ENCODE assay signal across 19 cellular contexts in genomic region chr2:47169784-47170183, GRCh38. TPM values are rescaled to one million over a fixed set of nuclear protein-coding genes. Genes with fewer than 3 reads are reported as not detected.
DNase-seq lines count a peak whose midpoint lies in the region; ATAC-seq, FAIRE-seq and TF ChIP-seq lines count a peak whose summit lies in the region.
"Had no signal": no experiment of that assay in that cellular context is flagged by ENCODE, and none has a peak within 500 bp of the region (broad histone marks: within the 10 kb centered on the region; RNA-seq: fewer than 3 reads in every experiment).

No MANE protein-coding gene starts in this region.

- H3K9me3 ChIP-seq in HEK293 (ENCODE audit: control insufficient read depth, insufficient read depth, low read depth, low read length) (no peaks in the 10 kb centered on the region), endothelial cell of umbilical vein (replicated peaks; ENCODE audit: control insufficient read depth, insufficient read depth, low read length) (no peaks in the 10 kb centered on the region), osteoblast (ENCODE audit: low read depth, low read length) (no peaks in the 10 kb centered on the region)
- H3K9me3 ChIP-seq: lower lobe of right lung had no signal

- H3K36me3 Mint-ChIP-seq in CD14-positive monocyte, result peaks cover 47 to 58% of the 10 kb centered on the region in 2 donors

- ATAC-seq in HG03521 (IDR thresholded peaks at IDR 0.05; ENCODE audit: unreplicated experiment), result no peak
- ATAC-seq: HepG2, lower lobe of right lung had no signal

- H2AFZ ChIP-seq in endothelial cell of umbilical vein (ENCODE audit: low read depth, low read length) (no peak overlapping the region), osteoblast (ENCODE audit: low read length) (no peak overlapping the region)

- no peaks in the 10 kb centered on the region for H3K9me3 Mint-ChIP-seq in CD14-positive monocyte
- H3K9me3 Mint-ChIP-seq: dendritic cell treated with granulocyte-macrophage colony-stimulating factor and Interleukin-4, amounts not matched to agents 40 ng/mL and 50 ng/mL, for 4 days had no signal

- H3K27ac ChIP-seq in HEK293 (ENCODE audit: extremely low read depth, low read depth, low read length) (no peak overlapping the region), endothelial cell of umbilical vein (ENCODE audit: insufficient read depth, low read depth, low read length) (no peak overlapping the region), osteoblast (ENCODE audit: low read depth, low read length) (peak overlapping the region; percentile 14)
- H3K27ac ChIP-seq: lower lobe of right lung had no signal

- no peaks in the 10 kb centered on the region for H3K27me3 ChIP-seq in endothelial cell of umbilical vein (ENCODE audit: control insufficient read depth in 2 of 2, insufficient read depth in 2 of 2, low read length in 2 of 2)
- no peaks in the 10 kb centered on the region for H3K27me3 ChIP-seq in osteoblast (ENCODE audit: insufficient read depth, low read length)

- peaks cover 27% of the 10 kb centered on the region for H3K4me1 ChIP-seq in HEK293 (ENCODE audit: control insufficient read depth, insufficient read depth, low read length)
- peaks cover 34% of the 10 kb centered on the region for H3K4me1 ChIP-seq in endothelial cell of umbilical vein (ENCODE audit: control insufficient read depth, extremely low read depth, insufficient read depth, low read length)
- peaks cover 56% of the 10 kb centered on the region for H3K4me1 ChIP-seq in osteoblast (ENCODE audit: insufficient read depth, low read length)

- DNase-seq in CD14-positive monocyte (ENCODE audit: low spot score) (no peak), endothelial cell of umbilical vein (ENCODE audit: low read depth, low spot score) (no peak), osteoblast (ENCODE audit: insufficient read length, low spot score, missing footprints) (no peak), LoVo (ENCODE audit: low spot score) (no peak), NCI-H345 (lab: John Stamatoyannopoulos, UW) (no peak), NCI-H526 (lab: John Stamatoyannopoulos, UW) (no peak)
- DNase-seq: activated CD4-positive, CD25-positive, alpha-beta regulatory T cell; AML-193; DMS79 treated with DMSO at 0.1 percent for 48 hours; lower lobe of right lung; NCI-H1048; NCI-H2227 treated with DMSO at 0.1 percent for 48 hours; occipital lobe; stimulated activated CD4-positive, alpha-beta T cell treated with anti-CD3 and anti-CD28 coated beads, Interleukin-15, amount 100 ng/mL, for 24 hours had no signal

- CTCF ChIA-PET in HEK293 (lab: Yijun Ruan, JAX), result interaction anchor here (1.0 to 5.8 kb wide), 3 partner anchors 11 to 153 kb away, joined by 3 to 33 read pairs (median 8); no protein-coding TSS in a partner anchor
- CTCF ChIA-PET in endothelial cell of umbilical vein (lab: Charles Lee), result interaction anchor here (0.8 to 1.6 kb wide), 3 partner anchors 26 to 157 kb away, joined by 3 to 4 read pairs (median 4); no protein-coding TSS in a partner anchor

- FAIRE-seq in endothelial cell of umbilical vein (lab: Jason Lieb, UNC), result no peak
- FAIRE-seq: HepG2 had no signal

- no peak for TF ChIP-seq POLR2A in endothelial cell of umbilical vein (IDR thresholded peaks at IDR 0.05; ENCODE audit: low read depth, low read length)

- dilution Hi-C loops in endothelial cell of umbilical vein (cut with MboI; ENCODE audit: extremely low pct_ligation_motif_present, low sequenced_read_pairs), result no loop called here

- H4K20me1 ChIP-seq in endothelial cell of umbilical vein (replicated peaks; ENCODE audit: control insufficient read depth, extremely low read depth, insufficient read depth, low read length) (peaks cover 28% of the 10 kb centered on the region), osteoblast (ENCODE audit: insufficient read depth, low read length) (peaks cover 80% of the 10 kb centered on the region)

- no peak overlapping the region for H3K9ac ChIP-seq in endothelial cell of umbilical vein (replicated peaks; ENCODE audit: extremely low read depth, insufficient read depth, low read length)

- H3K27ac Mint-ChIP-seq in CD14-positive monocyte, result peak overlapping the region in 4 of 7 donors; percentile 13 to 67 (median 39)
- H3K27ac Mint-ChIP-seq: dendritic cell treated with granulocyte-macrophage colony-stimulating factor and Interleukin-4, amounts not matched to agents 40 ng/mL and 50 ng/mL, for 4 days had no signal

- H3K9me1 ChIP-seq in endothelial cell of umbilical vein (replicated peaks; ENCODE audit: control insufficient read depth, extremely low read depth, insufficient read depth, low read length), result no peaks in the 10 kb centered on the region

- H3K36me3 ChIP-seq in HEK293 (ENCODE audit: control insufficient read depth in 2 of 2, insufficient read depth in 1 of 2, low read length in 2 of 2) (peaks cover 34 to 71% of the 10 kb centered on the region in 2 experiments), endothelial cell of umbilical vein (ENCODE audit: control insufficient read depth in 2 of 2, extremely low read depth in 1 of 2, insufficient read depth in 2 of 2, low read length in 2 of 2) (peaks cover 3 to 21% of the 10 kb centered on the region in 2 experiments), osteoblast (ENCODE audit: insufficient read depth, low read length) (peaks cover 70% of the 10 kb centered on the region)

- TF ChIP-seq CTCF in CD14-positive monocyte (IDR thresholded peaks at IDR 0.05), result no peak
- no peak for TF ChIP-seq CTCF in HEK293 (tag by site-specific recombination; IDR thresholded peaks at IDR 0.05)
- TF ChIP-seq CTCF in endothelial cell of umbilical vein (IDR thresholded peaks at IDR 0.05; ENCODE audit: extremely low read depth in 1 of 2, insufficient read depth in 1 of 2, low read depth in 1 of 2, low read length in 2 of 2), result no peak
- no peak for TF ChIP-seq CTCF in osteoblast (IDR thresholded peaks at IDR 0.05; ENCODE audit: extremely low read depth, low read depth, low read length)

- H3K79me2 ChIP-seq in endothelial cell of umbilical vein (ENCODE audit: control insufficient read depth, insufficient read depth, low read length) (peaks cover 100% of the 10 kb centered on the region), osteoblast (ENCODE audit: insufficient read depth, low read length) (peaks cover 99% of the 10 kb centered on the region)

- H3K4me1 Mint-ChIP-seq in CD14-positive monocyte, result peaks cover 53% of the 10 kb centered on the region

- H3K27me3 Mint-ChIP-seq in CD14-positive monocyte (ENCODE audit: low read depth in 3 of 3), result no peaks in the 10 kb centered on the region
- H3K27me3 Mint-ChIP-seq: dendritic cell treated with granulocyte-macrophage colony-stimulating factor and Interleukin-4, amounts not matched to agents 40 ng/mL and 50 ng/mL, for 4 days had no signal

- H3K4me3 ChIP-seq in HEK293 (ENCODE audit: low read depth, low read length) (no peak overlapping the region), endothelial cell of umbilical vein (replicated peaks in 1 of 3; ENCODE audit: insufficient read depth in 1 of 3, low read depth in 1 of 3, low read length in 3 of 3) (no peak overlapping the region), osteoblast (ENCODE audit: insufficient read depth, low read length) (no peak overlapping the region)
- H3K4me3 ChIP-seq: lower lobe of right lung had no signal

- intact Hi-C loops in CD14-positive monocyte (cut with micrococcal nuclease), result no loop called here
- intact Hi-C loops in endothelial cell of umbilical vein (cut with micrococcal nuclease), result loop anchor here (5.0 kb wide), 1 partner anchor 82 kb away; no protein-coding TSS in a partner anchor

- peak overlapping the region; percentile 22 for H3K4me2 ChIP-seq in endothelial cell of umbilical vein (ENCODE audit: insufficient read depth, low read length)
- H3K4me2 ChIP-seq in osteoblast (ENCODE audit: insufficient read depth, low read length), result no peak overlapping the region

- POLR2A ChIA-PET in HEK293 (lab: Yijun Ruan, JAX), result interaction anchor here (0.7 to 1.0 kb wide), 3 partner anchors 14 to 181 kb away, joined by 3 to 6 read pairs (median 4); no protein-coding TSS in a partner anchor
- POLR2A ChIA-PET in endothelial cell of umbilical vein (lab: Charles Lee), result no interaction called here

- H3K4me3 Mint-ChIP-seq in CD14-positive monocyte, result no peak overlapping the region
- H3K4me3 Mint-ChIP-seq: dendritic cell treated with granulocyte-macrophage colony-stimulating factor and Interleukin-4, amounts not matched to agents 40 ng/mL and 50 ng/mL, for 4 days had no signal

- BruUV-seq in endothelial cell of umbilical vein (replicated peaks; lab: Mats Ljungman, UMichigan), result no TSS peak

TF ChIP-seq in endothelial cell of umbilical vein, 7 proteins besides CTCF, POLR2A, EP300 and RAD21:
- TF ChIP-seq MYC (IDR thresholded peaks at IDR 0.05; ENCODE audit: low read depth, low read length) (no peak), FOS (IDR thresholded peaks at IDR 0.05; ENCODE audit: borderline replicate concordance, insufficient read depth, low read length) (no peak), GATA2 (IDR thresholded peaks at IDR 0.05; ENCODE audit: insufficient read depth, insufficient read length, low read depth, low read length) (no peak), JUN (IDR thresholded peaks at IDR 0.05; ENCODE audit: borderline replicate concordance, insufficient read depth, insufficient read length, low read depth) (no peak), EZH2 (IDR thresholded peaks at IDR 0.05; ENCODE audit: borderline replicate concordance, low read depth, low read length, severe bottlenecking) (no peak)

RNA-seq across cellular contexts. Expression of gene CALM2, which starts 6.5 kb away (rescaled TPM):
- polyA plus RNA-seq in CD14-positive monocyte (1,000 to 10,000 TPM; 2,758 to 2,774 TPM), endothelial cell of umbilical vein (209 and 327 TPM in 2 replicates)
- total RNA-seq in endothelial cell of umbilical vein (446 and 501 TPM in 2 replicates), osteoblast (548 and 592 TPM in 2 replicates)
- polyA plus RNA-seq in endothelial cell of umbilical vein (2011; cell fraction: cytosol; rRNA removed), result 312 and 385 TPM in 2 replicates
- polyA plus RNA-seq in endothelial cell of umbilical vein (2011; cell fraction: nucleus; rRNA removed), result 146 and 242 TPM in 2 replicates
- polyA plus RNA-seq in endothelial cell of umbilical vein (2012), result 674 and 938 TPM in 2 replicates
- 79.6 and 100 TPM in 2 replicates for polyA minus RNA-seq in endothelial cell of umbilical vein
- polyA minus RNA-seq in endothelial cell of umbilical vein (2011; cell fraction: cytosol; rRNA and poly(A)+ RNA removed), result 129 TPM
- 71.9 and 97.9 TPM in 2 replicates for polyA minus RNA-seq in endothelial cell of umbilical vein (2011; cell fraction: nucleus; rRNA and poly(A)+ RNA removed)

RNA-seq across cellular contexts. Expression of gene STPG4, which starts 14.7 kb away (rescaled TPM):
- polyA plus RNA-seq in CD14-positive monocyte, result under 1 TPM in 1 of 2 donors, not detected in 1; 0.24 TPM
- total RNA-seq in endothelial cell of umbilical vein, result 0.21 and 0.53 TPM in 2 replicates
- polyA plus RNA-seq in endothelial cell of umbilical vein, result not detected in 2 replicates
- not detected in 2 replicates for polyA plus RNA-seq in endothelial cell of umbilical vein (2011; cell fraction: cytosol; rRNA removed)
- polyA plus RNA-seq in endothelial cell of umbilical vein (2011; cell fraction: nucleus; rRNA removed), result 0.25 and 0.32 TPM in 2 replicates
- polyA plus RNA-seq in endothelial cell of umbilical vein (2012), result not detected in 2 replicates
- polyA minus RNA-seq in endothelial cell of umbilical vein, result 0.36 TPM in 1 of 2 replicates, not detected in the other
- not detected for polyA minus RNA-seq in endothelial cell of umbilical vein (2011; cell fraction: cytosol; rRNA and poly(A)+ RNA removed)
- 0.53 and 0.58 TPM in 2 replicates for polyA minus RNA-seq in endothelial cell of umbilical vein (2011; cell fraction: nucleus; rRNA and poly(A)+ RNA removed)
- 0.59 and 0.72 TPM in 2 replicates for total RNA-seq in osteoblast
- total RNA-seq: urinary bladder had no signal
